Comparison of ENCODE assay signal across 23 cellular contexts in genomic region chr22:48459259-48459658, GRCh38.
A peak's percentile ranks its signal among the peaks of the same experiment; 100 is the strongest.
DNase-seq lines count a peak whose midpoint lies in the region; ATAC-seq and TF ChIP-seq lines count a peak whose summit lies in the region.
"Had no signal": no experiment of that assay in that cellular context is flagged by ENCODE, and none has a peak within 500 bp of the region (broad histone marks: within the 10 kb centered on the region; RNA-seq: fewer than 3 reads in every experiment).

No MANE protein-coding gene starts in this region.

- no peak overlapping the region for H3K4me3 ChIP-seq in A673 (ENCODE audit: low read depth, low read length, poor library complexity, severe bottlenecking)
- H3K4me3 ChIP-seq: A549; BLaER1 treated with 17β-estradiol and CSF1 and Interleukin-3, amounts not matched to agents 10 nM and 100 nM; GM12878 had no signal

- H3K27me3 ChIP-seq in A673 (replicated peaks; ENCODE audit: insufficient read depth, low read depth, low read length, poor library complexity), result no peaks in the 10 kb centered on the region

- intact Hi-C loops in cardiac septum (cut with DNase I), result no loop called here
- intact Hi-C loops in left ventricle myocardium superior (cut with micrococcal nuclease), result no loop called here
- intact Hi-C loops in posterior vena cava (cut with DNase I), result no loop called here
- intact Hi-C loops in A673 (cut with micrococcal nuclease; ENCODE audit: unreplicated experiment), result no loop called here

- TF ChIP-seq CTCF in A673 (conservative IDR thresholded peaks at IDR 0.05; ENCODE audit: low read depth, low read length), result no peak

- BruUV-seq in A673 (replicated peaks; lab: Mats Ljungman, UMichigan), result no TSS peak

- DNase-seq in cardiac septum (ENCODE audit: low spot score) (peak; percentile 26), left ventricle myocardium superior (no peak), posterior vena cava (ENCODE audit: low spot score) (peak; percentile 16), A673 (ENCODE audit: low spot score) (no peak)
- DNase-seq: ACHN; AML-193; CD4-positive, alpha-beta memory T cell; CD4-positive, CD25-positive, alpha-beta regulatory T cell; CD8-positive, alpha-beta memory T cell; COR-L47; DMS 273 treated with DMSO at 0.1 percent for 48 hours; DMS153; DMS53; DMS79; DND-41; EL; GDM1 had no signal

- ATAC-seq in left ventricle myocardium superior (no peak), GM21529 (IDR thresholded peaks at IDR 0.05; ENCODE audit: unreplicated experiment) (no peak)
- ATAC-seq: A549, GM12878 had no signal

- no peaks in the 10 kb centered on the region for H3K9me3 ChIP-seq in A673 (ENCODE audit: low read depth, low read length, poor library complexity, severe bottlenecking)
- H3K9me3 ChIP-seq: A549; BLaER1 treated with 17β-estradiol and CSF1 and Interleukin-3, amounts not matched to agents 10 nM and 100 nM had no signal

- POLR2A ChIA-PET in A673 (lab: Charles Lee; ENCODE audit: low non-redundant PET), result no interaction called here

- H3K36me3 ChIP-seq in A673 (ENCODE audit: insufficient read depth, low read length, poor library complexity, severe bottlenecking), result no peaks in the 10 kb centered on the region
- H3K36me3 ChIP-seq: BLaER1 treated with 17β-estradiol and CSF1 and Interleukin-3, amounts not matched to agents 10 nM and 100 nM had no signal

- no peak overlapping the region for H3K27ac ChIP-seq in A673 (ENCODE audit: low read depth, low read length, poor library complexity, severe bottlenecking)
- H3K27ac ChIP-seq: 22Rv1; A549; BLaER1 treated with 17β-estradiol and CSF1 and Interleukin-3, amounts not matched to agents 10 nM and 100 nM; C4-2B had no signal

- H3K4me1 ChIP-seq in A673 (ENCODE audit: insufficient read depth, low read length, poor library complexity, severe bottlenecking), result no peaks in the 10 kb centered on the region

- CTCF ChIA-PET in A673 (lab: Charles Lee), result no interaction called here

Comparison
In these comparisons a context has a peak if more than half of its experiments do, and no peak if none do; other contexts are left out.
1. DNase-seq: peak in cardiac septum (single experiment) and posterior vena cava (single experiment); none in left ventricle myocardium superior (single experiment) and A673 (single experiment).